Comparison of ENCODE assay signal across 19 cellular contexts in genomic region chr9:100196828-100197227, GRCh38.
DNase-seq lines count a peak whose midpoint lies in the region; ATAC-seq and TF ChIP-seq lines count a peak whose summit lies in the region.
"Had no signal": no experiment of that assay in that cellular context is flagged by ENCODE, and none has a peak within 500 bp of the region (broad histone marks: within the 10 kb centered on the region; RNA-seq: fewer than 3 reads in every experiment).

No MANE protein-coding gene starts in this region.

- no peak overlapping the region for H3K4me3 Mint-ChIP-seq in naive thymus-derived CD8-positive, alpha-beta T cell
- H3K4me3 Mint-ChIP-seq: B cell; CD4-positive, alpha-beta T cell; CD8-positive, alpha-beta memory T cell; H9 had no signal

- no peak overlapping the region for H3K4me3 ChIP-seq in trophoblast cell (ENCODE audit: low read depth, low read length)
- H3K4me3 ChIP-seq: BLaER1, GM23248 had no signal

- H3K79me2 ChIP-seq in trophoblast cell (ENCODE audit: control insufficient read depth, insufficient read depth, low read length, poor library complexity), result no peaks in the 10 kb centered on the region

- H2BK5ac ChIP-seq in trophoblast cell (ENCODE audit: low read depth, low read length, poor library complexity), result peak overlapping the region; percentile 8

- H2BK12ac ChIP-seq in trophoblast cell (ENCODE audit: low read length), result no peak overlapping the region

- H4K12ac ChIP-seq in trophoblast cell (ENCODE audit: low read depth, low read length), result no peak overlapping the region

- H3K4ac ChIP-seq in trophoblast cell (ENCODE audit: low read depth, low read length), result no peak overlapping the region

- H2AK5ac ChIP-seq in trophoblast cell (ENCODE audit: low read length), result no peak overlapping the region

- H2AFZ ChIP-seq in trophoblast cell (ENCODE audit: insufficient read depth, low read length, poor library complexity), result no peak overlapping the region
- H2AFZ ChIP-seq: GM23248 had no signal

- peak overlapping the region; percentile 51; the same call in 1 of the 2 replicates for H3K27ac ChIP-seq in VCaP
- peak overlapping the region; percentile 71 for H3K27ac ChIP-seq in trophoblast cell (ENCODE audit: low read depth, low read length)
- H3K27ac ChIP-seq: 22Rv1, BLaER1, C4-2B, GM23248 had no signal

- no peak overlapping the region for H3K18ac ChIP-seq in trophoblast cell (ENCODE audit: low read length)

- no peak overlapping the region for H3K9ac ChIP-seq in trophoblast cell (ENCODE audit: low read length)
- H3K9ac ChIP-seq: BLaER1, GM23248 had no signal

- no peaks in the 10 kb centered on the region for H3K36me3 ChIP-seq in trophoblast cell (ENCODE audit: control insufficient read depth in 1 of 2, insufficient read depth in 2 of 2, low read length in 2 of 2)

- POLR2A ChIA-PET in naive thymus-derived CD8-positive, alpha-beta T cell (lab: Charles Lee), result no interaction called here

- H3K9me3 Mint-ChIP-seq in naive thymus-derived CD8-positive, alpha-beta T cell, result peaks cover 0 to 18% (median 7%) of the 10 kb centered on the region in 9 donors
- H3K9me3 Mint-ChIP-seq: CD4-positive, alpha-beta T cell had no signal

- H3K27me3 ChIP-seq in trophoblast cell (ENCODE audit: insufficient read depth, low read length), result no peaks in the 10 kb centered on the region
- H3K27me3 ChIP-seq: BLaER1 had no signal

- no peak overlapping the region for H3K4me2 ChIP-seq in trophoblast cell (ENCODE audit: low read length)
- H3K4me2 ChIP-seq: BLaER1 had no signal

- DNase-seq in DMS 273 (lab: John Stamatoyannopoulos, UW; ENCODE audit: unreplicated experiment) (peak; percentile 19), DMS 273 treated with DMSO at 0.1 percent for 48 hours (lab: John Stamatoyannopoulos, UW) (no peak), SK-N-DZ (ENCODE audit: low spot score) (peak; percentile 84), trophoblast cell (no peak), OCI-M2 (lab: John Stamatoyannopoulos, UW; ENCODE audit: unreplicated experiment) (no peak), NCI-H187 (lab: John Stamatoyannopoulos, UW) (no peak)
- no peak for DNase-seq in naive thymus-derived CD8-positive, alpha-beta T cell
- DNase-seq: CD4-positive, alpha-beta T cell; CD8-positive, alpha-beta memory T cell; DMS153; DND-41; GM23248; H9 had no signal

- H3K4me1 Mint-ChIP-seq in naive thymus-derived CD8-positive, alpha-beta T cell, result peaks cover 0 to 2% (median 0%) of the 10 kb centered on the region in 4 donors
- H3K4me1 Mint-ChIP-seq: B cell; CD8-positive, alpha-beta memory T cell had no signal

- H3K14ac ChIP-seq in trophoblast cell (ENCODE audit: low read length), result no peak overlapping the region

- no peaks in the 10 kb centered on the region for H3K27me3 Mint-ChIP-seq in naive thymus-derived CD8-positive, alpha-beta T cell
- H3K27me3 Mint-ChIP-seq: B cell; CD4-positive, alpha-beta T cell; CD8-positive, alpha-beta memory T cell had no signal

- no peak overlapping the region for H2BK120ac ChIP-seq in trophoblast cell (ENCODE audit: insufficient read depth, low read length, poor library complexity)

- H3K36me3 Mint-ChIP-seq in naive thymus-derived CD8-positive, alpha-beta T cell, result peaks cover 29 to 53% (median 38%) of the 10 kb centered on the region in 3 donors

- peaks cover 7 to 10% of the 10 kb centered on the region in 2 experiments for H3K4me1 ChIP-seq in trophoblast cell (ENCODE audit: control insufficient read depth in 1 of 2, insufficient read depth in 2 of 2, low read length in 2 of 2)
- H3K4me1 ChIP-seq: BLaER1 had no signal

- ATAC-seq in naive thymus-derived CD8-positive, alpha-beta T cell, result no peak
- ATAC-seq: HCT116 had no signal

- no peak for TF ChIP-seq CTCF in VCaP (conservative IDR thresholded peaks at IDR 0.05)

- no peak overlapping the region for H4K8ac ChIP-seq in trophoblast cell (ENCODE audit: low read depth, low read length)

- WGBS in trophoblast cell (ENCODE audit: extremely low coverage, insufficient coverage, insufficient read length), result no CpG with 5 or more reads among the region's 1 CpG

- H3K79me1 ChIP-seq in trophoblast cell (ENCODE audit: low read length), result peaks cover 6% of the 10 kb centered on the region

- H3K9me3 ChIP-seq in trophoblast cell (ENCODE audit: insufficient read depth, low read depth, low read length), result no peaks in the 10 kb centered on the region

- H3K27ac Mint-ChIP-seq in naive thymus-derived CD8-positive, alpha-beta T cell, result no peak overlapping the region
- H3K27ac Mint-ChIP-seq: B cell; CD4-positive, alpha-beta T cell; CD8-positive, alpha-beta memory T cell had no signal

- H3K23ac ChIP-seq in trophoblast cell (ENCODE audit: low read length), result no peak overlapping the region

- H4K91ac ChIP-seq in trophoblast cell (ENCODE audit: low read depth, low read length), result peak overlapping the region; percentile 8

Comparison
In these comparisons a context has a peak if more than half of its experiments do, and no peak if none do; other contexts are left out.
1. DNase-seq: peak in DMS 273 (single experiment) and SK-N-DZ (single experiment); none in DMS 273 treated with DMSO at 0.1 percent for 48 hours (single experiment), trophoblast cell (0 of 2), OCI-M2 (single experiment), NCI-H187 (0 of 2) and naive thymus-derived CD8-positive, alpha-beta T cell (0 of 10).